Comparison of ENCODE assay signal across 18 cellular contexts in the genomic region with DNA sequence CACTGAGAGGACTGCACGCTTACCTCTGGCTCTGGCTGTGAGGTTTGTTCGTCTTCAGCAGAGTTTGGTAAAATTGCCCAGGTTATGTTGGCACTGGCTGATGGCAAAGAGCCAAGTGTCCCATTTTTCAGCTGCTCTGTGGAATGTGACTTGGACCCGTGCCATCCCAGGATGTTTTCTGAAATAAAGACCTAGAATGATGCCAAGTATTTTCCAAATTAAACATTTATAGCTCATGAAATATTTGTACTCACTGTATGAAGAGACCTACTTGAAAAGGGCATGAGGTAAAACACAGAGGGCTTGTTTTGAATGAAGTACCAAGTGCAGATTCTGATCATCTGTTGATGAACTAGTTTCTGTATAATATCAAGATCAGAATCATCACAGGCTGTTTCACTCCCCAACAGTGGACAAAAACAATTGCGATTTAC.
DNase-seq lines count a peak whose midpoint lies in the region; ATAC-seq, FAIRE-seq and TF ChIP-seq lines count a peak whose summit lies in the region.
"Had no signal": no experiment of that assay in that cellular context is flagged by ENCODE, and none has a peak within 500 bp of the region (broad histone marks: within the 10 kb centered on the region; RNA-seq: fewer than 3 reads in every experiment).

No MANE protein-coding gene starts in this region.

- TF ChIP-seq CTCF in mammary epithelial cell (conservative IDR thresholded peaks at IDR 0.05 in 1 of 2, IDR thresholded peaks at IDR 0.05 in 1 of 2; ENCODE audit: extremely low read depth in 1 of 2, insufficient read depth in 1 of 2, low read depth in 1 of 2, low read length in 2 of 2) (no peak), pancreas (IDR thresholded peaks at IDR 0.05) (no peak), Caco-2 (IDR thresholded peaks at IDR 0.05; ENCODE audit: insufficient read depth in 1 of 2, low read depth in 1 of 2, low read length in 1 of 2, severe bottlenecking in 1 of 2, unreplicated experiment in 1 of 2) (no peak)

- H3K4me1 ChIP-seq in mammary epithelial cell (ENCODE audit: insufficient read depth, low read length) (peaks cover 4% of the 10 kb centered on the region), pancreas (peaks cover 0 to 3% (median 0%) of the 10 kb centered on the region in 3 donors), Caco-2 (no peaks in the 10 kb centered on the region; the same call in 1 of the 2 replicates)
- H3K4me1 ChIP-seq in naive thymus-derived CD4-positive, alpha-beta T cell (ENCODE audit: control insufficient read depth in 2 of 2, insufficient read depth in 2 of 2, low read length in 2 of 2): no peaks in the 10 kb centered on the region

- CTCF ChIA-PET in mammary epithelial cell (lab: Charles Lee; ENCODE audit: low non-redundant PET): no interaction called here
- CTCF ChIA-PET in Caco-2 (lab: Charles Lee): no interaction called here
- CTCF ChIA-PET in naive thymus-derived CD4-positive, alpha-beta T cell (lab: Charles Lee): interaction anchor here (0.6 kb wide), 1 partner anchor 850 kb away, joined by 4 read pairs; no protein-coding TSS in a partner anchor

- intact Hi-C loops in mammary epithelial cell (cut with micrococcal nuclease): no loop called here
- intact Hi-C loops in pancreas (cut with DNase I): no loop called here
- intact Hi-C loops in Caco-2 (cut with micrococcal nuclease; ENCODE audit: unreplicated experiment): no loop called here
- intact Hi-C loops in naive thymus-derived CD4-positive, alpha-beta T cell (cut with micrococcal nuclease): no loop called here

- ATAC-seq in pancreas (peak in 3 of 4 donors; percentile 62 to 81 (median 70)), HG02870 (IDR thresholded peaks at IDR 0.05; ENCODE audit: unreplicated experiment) (no peak), GM18519 (IDR thresholded peaks at IDR 0.05; ENCODE audit: low FRiP score, unreplicated experiment) (no peak)
- ATAC-seq in naive thymus-derived CD4-positive, alpha-beta T cell: no peak
- ATAC-seq: gastroesophageal sphincter, GM12878, WTC11 had no signal

- H3K4me1 Mint-ChIP-seq in Caco-2 (ENCODE audit: low read depth, unreplicated experiment): peaks cover 10% of the 10 kb centered on the region
- peaks cover 0 to 2% (median 0%) of the 10 kb centered on the region in 7 donors for H3K4me1 Mint-ChIP-seq in naive thymus-derived CD4-positive, alpha-beta T cell
- H3K4me1 Mint-ChIP-seq: activated naive CD4-positive, alpha-beta T cell treated with anti-CD3 and anti-CD28 coated beads, Interleukin-2, amount 10 ng/mL, durations not matched to agents 7 days and 5 days had no signal

- POLR2A ChIA-PET in Caco-2 (lab: Charles Lee): no interaction called here
- POLR2A ChIA-PET in naive thymus-derived CD4-positive, alpha-beta T cell (lab: Charles Lee): no interaction called here

- H3K36me3 ChIP-seq in mammary epithelial cell (ENCODE audit: insufficient read depth, low read length) (peaks cover 6% of the 10 kb centered on the region), pancreas (no peaks in the 10 kb centered on the region), Caco-2 (ENCODE audit: control insufficient read depth, insufficient read depth, low read length) (no peaks in the 10 kb centered on the region)
- H3K36me3 ChIP-seq in naive thymus-derived CD4-positive, alpha-beta T cell (ENCODE audit: control insufficient read depth in 2 of 3, insufficient read depth in 3 of 3, low read length in 3 of 3): no peaks in the 10 kb centered on the region
- H3K36me3 ChIP-seq: cardiac muscle cell, gastroesophageal sphincter had no signal

- peaks cover 44% of the 10 kb centered on the region for H3K36me3 Mint-ChIP-seq in Caco-2 (ENCODE audit: insufficient read depth, unreplicated experiment)
- no peaks in the 10 kb centered on the region for H3K36me3 Mint-ChIP-seq in naive thymus-derived CD4-positive, alpha-beta T cell
- H3K36me3 Mint-ChIP-seq: activated naive CD4-positive, alpha-beta T cell treated with anti-CD3 and anti-CD28 coated beads, Interleukin-2, amount 10 ng/mL, durations not matched to agents 7 days and 5 days had no signal

- H3K4me3 ChIP-seq in mammary epithelial cell (replicated peaks in 1 of 3; ENCODE audit: insufficient read depth in 1 of 3, low read depth in 2 of 3, low read length in 3 of 3) (no peak overlapping the region), pancreas (no peak overlapping the region), Caco-2 (ENCODE audit: low read depth, low read length) (no peak overlapping the region)
- H3K4me3 ChIP-seq in naive thymus-derived CD4-positive, alpha-beta T cell (ENCODE audit: low read length): no peak overlapping the region
- H3K4me3 ChIP-seq: cardiac muscle cell, gastroesophageal sphincter, GM12878 had no signal

- H3K9ac ChIP-seq in mammary epithelial cell (ENCODE audit: insufficient read depth, low read length): no peak overlapping the region

- DNase-seq in LoVo (ENCODE audit: low spot score): peak; percentile 23
- peak; percentile 77 for DNase-seq in NCI-H345 (lab: John Stamatoyannopoulos, UW)
- DNase-seq in mammary epithelial cell: peak; percentile 2
- peak in 5 of 6 donors; percentile 32 to 77 (median 69) for DNase-seq in pancreas
- no peak for DNase-seq in Caco-2
- DNase-seq in naive thymus-derived CD4-positive, alpha-beta T cell: no peak
- DNase-seq: activated naive CD4-positive, alpha-beta T cell treated with anti-CD3 and anti-CD28 coated beads, Interleukin-2, amount 10 ng/mL, durations not matched to agents 7 days and 5 days; islet precursor cell; retina; stimulated activated CD4-positive, alpha-beta T cell treated with anti-CD3 and anti-CD28 coated beads, Interleukin-2, amount 100 ng/mL, for 48 hours had no signal

- no peak overlapping the region for H3K4me2 ChIP-seq in mammary epithelial cell (ENCODE audit: insufficient read depth, low read depth, low read length)

- BruUV-seq in mammary epithelial cell (replicated peaks; lab: Mats Ljungman, UMichigan): no TSS peak
- BruUV-seq in Caco-2 (replicated peaks; lab: Mats Ljungman, UMichigan): no TSS peak

- 43% methylated on average over 3 of the region's 4 CpGs for WGBS in mammary epithelial cell (ENCODE audit: low coverage, missing lambda C conversion rate)
- 39% methylated on average over 4 of the region's 4 CpGs for WGBS in pancreas, 2 donors

- no peak overlapping the region for H3K27ac ChIP-seq in mammary epithelial cell (ENCODE audit: insufficient read depth, low read depth, low read length)
- H3K27ac ChIP-seq in pancreas: no peak overlapping the region
- no peak overlapping the region for H3K27ac ChIP-seq in naive thymus-derived CD4-positive, alpha-beta T cell (ENCODE audit: low read depth, low read length)
- H3K27ac ChIP-seq: cardiac muscle cell, gastroesophageal sphincter had no signal

- dilution Hi-C loops in mammary epithelial cell (cut with HindIII; ENCODE audit: low sequenced_read_pairs): no loop called here

- H3K9me3 ChIP-seq in mammary epithelial cell (replicated peaks; ENCODE audit: insufficient read depth, low read length) (no peaks in the 10 kb centered on the region), pancreas (no peaks in the 10 kb centered on the region), Caco-2 (no peaks in the 10 kb centered on the region)
- H3K9me3 ChIP-seq in naive thymus-derived CD4-positive, alpha-beta T cell (ENCODE audit: control insufficient read depth in 2 of 3, low read length in 3 of 3): no peaks in the 10 kb centered on the region
- H3K9me3 ChIP-seq: gastroesophageal sphincter had no signal

- FAIRE-seq in pancreas (lab: Jason Lieb, UNC): no peak
- FAIRE-seq: endometrium, GM12878 had no signal

- no peak overlapping the region for H3K4me3 Mint-ChIP-seq in Caco-2 (ENCODE audit: unreplicated experiment)
- no peak overlapping the region for H3K4me3 Mint-ChIP-seq in naive thymus-derived CD4-positive, alpha-beta T cell
- H3K4me3 Mint-ChIP-seq: activated naive CD4-positive, alpha-beta T cell treated with anti-CD3 and anti-CD28 coated beads, Interleukin-2, amount 10 ng/mL, durations not matched to agents 7 days and 5 days; B cell; WTC11 had no signal

- no peak overlapping the region for H2AFZ ChIP-seq in mammary epithelial cell (ENCODE audit: low read depth, low read length)

- in situ Hi-C loops in mammary epithelial cell (cut with MboI; ENCODE audit: low sequenced_read_pairs in 2 of 2): no loop called here

- no peaks in the 10 kb centered on the region for H4K20me1 ChIP-seq in mammary epithelial cell (ENCODE audit: insufficient read depth, low read length)

- no peak overlapping the region for H3K27ac Mint-ChIP-seq in Caco-2 (ENCODE audit: unreplicated experiment)
- no peak overlapping the region for H3K27ac Mint-ChIP-seq in naive thymus-derived CD4-positive, alpha-beta T cell
- H3K27ac Mint-ChIP-seq: activated naive CD4-positive, alpha-beta T cell treated with anti-CD3 and anti-CD28 coated beads, Interleukin-2, amount 10 ng/mL, durations not matched to agents 7 days and 5 days; B cell; WTC11 had no signal

- H3K79me2 ChIP-seq in mammary epithelial cell (ENCODE audit: insufficient read depth, low read length): peaks cover 19% of the 10 kb centered on the region

- H3K27me3 ChIP-seq in mammary epithelial cell (ENCODE audit: insufficient read depth, low read length) (no peaks in the 10 kb centered on the region), pancreas (no peaks in the 10 kb centered on the region), Caco-2 (replicated peaks; ENCODE audit: control insufficient read depth, insufficient read depth, low read length) (no peaks in the 10 kb centered on the region)
- no peaks in the 10 kb centered on the region for H3K27me3 ChIP-seq in naive thymus-derived CD4-positive, alpha-beta T cell (ENCODE audit: control insufficient read depth in 2 of 2, insufficient read depth in 2 of 2, low read length in 2 of 2)
- H3K27me3 ChIP-seq: cardiac muscle cell, gastroesophageal sphincter had no signal

- no peaks in the 10 kb centered on the region for H3K27me3 Mint-ChIP-seq in Caco-2 (ENCODE audit: insufficient read depth, unreplicated experiment)
- H3K27me3 Mint-ChIP-seq in naive thymus-derived CD4-positive, alpha-beta T cell: peaks cover 0 to 5% (median 4%) of the 10 kb centered on the region in 5 donors
- H3K27me3 Mint-ChIP-seq: B cell had no signal

- no peaks in the 10 kb centered on the region for H3K9me3 Mint-ChIP-seq in Caco-2 (ENCODE audit: unreplicated experiment)
- H3K9me3 Mint-ChIP-seq in naive thymus-derived CD4-positive, alpha-beta T cell: peaks cover 0 to 3% (median 0%) of the 10 kb centered on the region in 11 donors
- H3K9me3 Mint-ChIP-seq: activated naive CD4-positive, alpha-beta T cell treated with anti-CD3 and anti-CD28 coated beads, Interleukin-2, amount 10 ng/mL, durations not matched to agents 7 days and 5 days; WTC11 had no signal

Comparison
In these comparisons a context has a peak if more than half of its experiments do, and no peak if none do; other contexts are left out.
1. DNase-seq: peak in LoVo (single experiment), NCI-H345 (single experiment), mammary epithelial cell (single experiment) and pancreas (5 of 6); none in Caco-2 (0 of 2) and naive thymus-derived CD4-positive, alpha-beta T cell (0 of 9).
2. ATAC-seq: peak in pancreas (3 of 4); none in HG02870 (single experiment), naive thymus-derived CD4-positive, alpha-beta T cell (single experiment) and GM18519 (single experiment).